Comparison of ENCODE assay signal across 14 cellular contexts in genomic region chr18:44453505-44453904, GRCh38.
DNase-seq lines count a peak whose midpoint lies in the region; FAIRE-seq and TF ChIP-seq lines count a peak whose summit lies in the region.
"Had no signal": no experiment of that assay in that cellular context is flagged by ENCODE, and none has a peak within 500 bp of the region (broad histone marks: within the 10 kb centered on the region; RNA-seq: fewer than 3 reads in every experiment).

No MANE protein-coding gene starts in this region.

- FAIRE-seq in H54 (lab: Jason Lieb, UNC): no peak

- TF ChIP-seq POLR2A in H54 (IDR thresholded peaks at IDR 0.05; ENCODE audit: low read depth, low read length): no peak

- peak; percentile 36 for DNase-seq in DMS79 treated with DMSO at 0.1 percent for 48 hours (lab: John Stamatoyannopoulos, UW)
- DNase-seq in NCI-H226: peak; percentile 2
- peak; percentile 32 for DNase-seq in fibroblast of peridontal ligament (ENCODE audit: extremely low read depth)
- DNase-seq in kidney tubule cell (ENCODE audit: low spot score): no peak
- DNase-seq in NCI-H524 treated with DMSO at 0.1 percent for 48 hours (lab: John Stamatoyannopoulos, UW): no peak
- no peak for DNase-seq in NCI-H748 treated with DMSO at 0.1 percent for 48 hours (lab: John Stamatoyannopoulos, UW)
- DNase-seq in H54 (ENCODE audit: insufficient read length, low spot score): no peak
- DNase-seq: Caco-2, GF-D8, Karpas-422, NCI-H1105 treated with DMSO at 0.1 percent for 48 hours, NCI-H2171 treated with DMSO at 0.1 percent for 48 hours, NCI-H526, T-cell had no signal

Comparison
In these comparisons a context has a peak if more than half of its experiments do, and no peak if none do; other contexts are left out.
1. DNase-seq: peak in DMS79 treated with DMSO at 0.1 percent for 48 hours (single experiment), NCI-H226 (single experiment) and fibroblast of peridontal ligament (single experiment); none in kidney tubule cell (single experiment), NCI-H524 treated with DMSO at 0.1 percent for 48 hours (single experiment), NCI-H748 treated with DMSO at 0.1 percent for 48 hours (single experiment) and H54 (single experiment).